Comparison of ENCODE assay signal across 21 cellular contexts in the genomic region with DNA sequence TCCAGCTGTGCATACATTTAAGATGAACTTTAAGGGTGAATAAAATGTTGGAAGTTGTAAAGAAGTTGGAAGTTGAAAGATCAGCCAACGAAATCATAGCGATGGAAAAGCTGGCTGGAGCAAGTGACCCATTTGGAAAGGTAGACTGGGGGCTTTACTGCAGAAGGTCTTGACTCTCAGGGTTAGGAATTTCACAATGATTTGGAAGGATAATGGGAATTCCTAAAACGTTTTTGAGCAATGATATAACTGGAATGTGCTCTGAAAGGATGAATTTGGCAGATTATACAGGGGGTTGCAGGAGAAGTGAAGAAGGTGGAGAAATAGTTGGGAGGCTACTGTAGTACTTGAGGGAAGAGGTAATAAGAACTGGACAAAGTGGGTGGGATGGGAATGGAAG. TPM values are rescaled to one million over a fixed set of nuclear protein-coding genes. Genes with fewer than 3 reads are reported as not detected.
DNase-seq lines count a peak whose midpoint lies in the region; ATAC-seq, FAIRE-seq and TF ChIP-seq lines count a peak whose summit lies in the region.
"Had no signal": no experiment of that assay in that cellular context is flagged by ENCODE, and none has a peak within 500 bp of the region (broad histone marks: within the 10 kb centered on the region; RNA-seq: fewer than 3 reads in every experiment).

No MANE protein-coding gene starts in this region.

- H3F3A ChIP-seq in GM23248 (ENCODE audit: insufficient read depth): peaks cover 64% of the 10 kb centered on the region

- no peak overlapping the region for H3K4me3 Mint-ChIP-seq in astrocyte (ENCODE audit: unreplicated experiment)
- H3K4me3 Mint-ChIP-seq: activated naive CD8-positive, alpha-beta T cell; activated T-cell treated with anti-CD3 and anti-CD28 coated beads, Interleukin-2, amount 50 U/mL, for 72 hours; CD14-positive monocyte; H9; immature natural killer cell had no signal

- peaks cover 3% of the 10 kb centered on the region for H3K36me3 Mint-ChIP-seq in astrocyte (ENCODE audit: low read depth, unreplicated experiment)
- H3K36me3 Mint-ChIP-seq: CD14-positive monocyte, immature natural killer cell had no signal

- peak; percentile 56 for DNase-seq in GM23248
- peak; percentile 66 for DNase-seq in astrocyte (ENCODE audit: low read depth)
- DNase-seq in islet precursor cell: peak; percentile 26
- DNase-seq in NAMALWA (ENCODE audit: low spot score): no peak
- no peak for DNase-seq in activated CD8-positive, alpha-beta memory T cell treated with anti-CD3 and anti-CD28 coated beads, Interleukin-2, amount 50 U/mL, for 4 hours
- no peak for DNase-seq in activated CD8-positive, alpha-beta memory T cell treated with anti-CD3 and anti-CD28 coated beads, Interleukin-2, amount 50 U/mL, for 48 hours
- DNase-seq: activated CD4-positive, CD25-positive, alpha-beta regulatory T cell treated with anti-CD3 and anti-CD28 coated beads, Interleukin-2, amount 50 U/mL, for 72 hours; activated T-cell treated with anti-CD3 and anti-CD28 coated beads, Interleukin-2, amount 50 U/mL, for 72 hours; H9; immature natural killer cell; Karpas-422; NCI-H1092 treated with DMSO at 0.1 percent for 48 hours; NCI-H2029; nucleus accumbens; substantia nigra had no signal

- no peaks in the 10 kb centered on the region for H3K27me3 ChIP-seq in ACC112 (ENCODE audit: insufficient read depth, low read length)
- H3K27me3 ChIP-seq in GM23248 (replicated peaks; ENCODE audit: insufficient read depth): no peaks in the 10 kb centered on the region
- no peaks in the 10 kb centered on the region for H3K27me3 ChIP-seq in astrocyte (ENCODE audit: insufficient read depth, low read length)

- H4K20me1 ChIP-seq in GM23248 (ENCODE audit: insufficient read depth) (no peaks in the 10 kb centered on the region), astrocyte (ENCODE audit: insufficient read depth, low read length) (no peaks in the 10 kb centered on the region)

- H3K27me3 Mint-ChIP-seq in astrocyte (ENCODE audit: low read depth, unreplicated experiment): peaks cover 2% of the 10 kb centered on the region

- no peaks in the 10 kb centered on the region for H3K9me2 ChIP-seq in GM23248 (ENCODE audit: insufficient read depth)

- H3K27ac Mint-ChIP-seq in astrocyte (ENCODE audit: unreplicated experiment): no peak overlapping the region
- H3K27ac Mint-ChIP-seq: activated naive CD8-positive, alpha-beta T cell; activated T-cell treated with anti-CD3 and anti-CD28 coated beads, Interleukin-2, amount 50 U/mL, for 72 hours; CD14-positive monocyte; H9; immature natural killer cell had no signal

- peak; percentile 52 for FAIRE-seq in astrocyte (lab: Jason Lieb, UNC)
- FAIRE-seq: GM12892 had no signal

- H3K4me2 ChIP-seq in GM23248 (ENCODE audit: unreplicated experiment) (peak overlapping the region; percentile 65), astrocyte (ENCODE audit: low read length) (no peak overlapping the region)

- H3K4me1 Mint-ChIP-seq in astrocyte (ENCODE audit: low read depth, unreplicated experiment): peaks cover 2% of the 10 kb centered on the region
- H3K4me1 Mint-ChIP-seq: CD14-positive monocyte, H9, immature natural killer cell had no signal

- no peak overlapping the region for H2AFZ ChIP-seq in ACC112 (ENCODE audit: low read length, unreplicated experiment)
- H2AFZ ChIP-seq in GM23248: no peak overlapping the region
- H2AFZ ChIP-seq in astrocyte (ENCODE audit: low read depth, low read length): no peak overlapping the region

- H3K4me1 ChIP-seq in ACC112 (ENCODE audit: control insufficient read depth, insufficient read depth, low read length, unreplicated experiment): peaks cover 46% of the 10 kb centered on the region
- H3K4me1 ChIP-seq in GM23248 (ENCODE audit: insufficient read depth): peaks cover 67% of the 10 kb centered on the region
- H3K4me1 ChIP-seq in astrocyte (ENCODE audit: insufficient read depth, low read length): peaks cover 18% of the 10 kb centered on the region

- peaks cover 3% of the 10 kb centered on the region for H3K9me3 Mint-ChIP-seq in astrocyte (ENCODE audit: unreplicated experiment)
- H3K9me3 Mint-ChIP-seq: immature natural killer cell had no signal

- H3K79me2 ChIP-seq in ACC112 (ENCODE audit: control insufficient read depth, insufficient read depth, low read length, unreplicated experiment) (no peaks in the 10 kb centered on the region), GM23248 (ENCODE audit: insufficient read depth) (no peaks in the 10 kb centered on the region), astrocyte (ENCODE audit: insufficient read depth, low read length) (no peaks in the 10 kb centered on the region)

- H3K27ac ChIP-seq in ACC112 (ENCODE audit: low read depth, low read length) (peak overlapping the region; percentile 88), GM23248 (peak overlapping the region; percentile 88), astrocyte (ENCODE audit: low read depth, low read length) (peak overlapping the region; percentile 13)

- in situ Hi-C loops in GM23248 (cut with MboI): loop anchor here (10.0 kb wide), 1 partner anchor 309 kb away; no protein-coding TSS in a partner anchor

- H3K9me3 ChIP-seq in GM23248 (ENCODE audit: low read depth) (no peaks in the 10 kb centered on the region), astrocyte (ENCODE audit: insufficient read depth, low read depth, low read length) (no peaks in the 10 kb centered on the region)

- H3K36me3 ChIP-seq in ACC112 (ENCODE audit: insufficient read depth, low read length) (peaks cover 7% of the 10 kb centered on the region), GM23248 (ENCODE audit: low read depth) (no peaks in the 10 kb centered on the region; the same call in 1 of the 2 replicates), astrocyte (ENCODE audit: insufficient read depth, low read length) (no peaks in the 10 kb centered on the region)

- no peak for ATAC-seq in HG02759 (IDR thresholded peaks at IDR 0.05; ENCODE audit: unreplicated experiment)
- ATAC-seq: activated T-cell treated with anti-CD3 and anti-CD28 coated beads, Interleukin-2, amount 50 U/mL, for 72 hours had no signal

- 1 to 5% methylated on average over 3 of the region's 3 CpGs for WGBS in GM23248 (ENCODE audit: low coverage in 1 of 2, low lambda C conversion rate in 2 of 2, missing lambda C conversion rate in 2 of 2), 2 experiments

- H3K4me3 ChIP-seq in ACC112 (ENCODE audit: low read depth, low read length) (peak overlapping the region; percentile 17; the same call in 1 of the 2 replicates), GM23248 (0 out of 2 replicates have a peak overlapping the region, but pooled peaks have one; percentile 20), astrocyte (ENCODE audit: insufficient read depth, low read depth, low read length) (no peak overlapping the region)
- H3K4me3 ChIP-seq: lung had no signal

- H3K9ac ChIP-seq in GM23248: peak overlapping the region; percentile 61
- no peak overlapping the region for H3K9ac ChIP-seq in astrocyte (ENCODE audit: low read length)

- TF ChIP-seq CTCF in astrocyte (IDR thresholded peaks at IDR 0.05; ENCODE audit: insufficient read depth, low read depth, low read length): no peak

RNA-seq across cellular contexts. Expression of a gene that starts 27.4 kb away (rescaled TPM):
- total RNA-seq in GM23248 (2014; rRNA removed; shearing (Covaris generic)): 631 and 744 TPM in 2 replicates
- polyA plus RNA-seq in GM23248 (2016; fragmentation: Nextera tagmentation; extraction: Ambion mirVana): 496 and 518 TPM in 2 replicates
- 57.6 and 71.7 TPM in 2 replicates for total RNA-seq in astrocyte

Comparison
In these comparisons a context has a peak if more than half of its experiments do, and no peak if none do; other contexts are left out.
1. H3K27ac ChIP-seq: peak in every context shown above with its lines; median percentile 88 in ACC112; 88 in GM23248; 13 in astrocyte.
2. DNase-seq: peak in GM23248 (single experiment), astrocyte (single experiment) and islet precursor cell (single experiment); none in NAMALWA (single experiment), activated CD8-positive, alpha-beta memory T cell treated with anti-CD3 and anti-CD28 coated beads, Interleukin-2, amount 50 U/mL, for 4 hours (single experiment) and activated CD8-positive, alpha-beta memory T cell treated with anti-CD3 and anti-CD28 coated beads, Interleukin-2, amount 50 U/mL, for 48 hours (single experiment).